8 cellular contexts compared by ENCODE assay signal in the genomic region with DNA sequence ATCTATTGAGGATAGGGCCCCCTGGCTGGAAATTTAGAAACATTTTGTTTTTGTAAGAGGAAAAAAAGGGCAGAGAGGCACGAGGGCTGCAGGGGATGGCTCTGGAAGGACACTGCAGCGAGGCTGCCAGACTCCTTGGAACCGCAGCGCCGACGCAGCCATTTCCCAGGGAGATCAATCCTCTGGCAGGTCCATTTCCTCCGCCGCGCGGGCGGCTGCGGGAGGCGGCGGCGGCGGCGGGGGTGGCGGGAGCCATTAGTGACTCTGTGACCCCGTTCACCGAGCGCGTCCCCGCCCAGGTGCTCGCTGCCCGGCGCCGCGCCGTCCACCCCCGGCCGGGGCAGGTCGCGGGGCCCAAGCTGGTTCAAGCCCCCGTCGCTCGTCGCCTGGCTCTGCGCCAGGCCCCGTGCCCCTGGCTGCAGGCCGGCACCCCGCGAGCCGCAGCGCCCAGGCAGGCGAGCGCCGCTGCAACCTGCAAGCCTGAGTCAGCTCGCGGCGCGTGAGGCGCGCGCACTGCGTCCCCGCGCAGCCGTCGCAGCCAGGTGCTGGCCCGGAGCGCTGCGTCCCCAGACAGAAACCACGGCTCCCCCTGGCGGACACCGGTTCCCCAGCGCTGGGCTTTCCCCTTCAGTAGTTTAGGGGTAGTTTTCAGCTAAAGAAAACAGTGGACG.
DNase-seq lines count a peak whose midpoint lies in the region; ATAC-seq and TF ChIP-seq lines count a peak whose summit lies in the region.

No MANE protein-coding gene starts in this region.

- peaks cover 15% of the 10 kb centered on the region for H3K4me1 ChIP-seq in CD8-positive, alpha-beta T cell (ENCODE audit: insufficient read depth, low read length)

- H3K4me1 Mint-ChIP-seq in CD8-positive, alpha-beta T cell (ENCODE audit: low read depth), result peaks cover 30% of the 10 kb centered on the region
- H3K4me1 Mint-ChIP-seq in activated CD8-positive, alpha-beta memory T cell treated with anti-CD3 and anti-CD28 coated beads, Interleukin-2, amount 10 ng/mL, durations not matched to agents 7 days and 5 days, result peaks cover 33% of the 10 kb centered on the region
- H3K4me1 Mint-ChIP-seq in endothelial cell (ENCODE audit: unreplicated experiment), result peaks cover 11% of the 10 kb centered on the region

- peak; percentile 92 for ATAC-seq in CD8-positive, alpha-beta T cell
- ATAC-seq in GM19397 (IDR thresholded peaks at IDR 0.05; ENCODE audit: unreplicated experiment), result peak; percentile 88
- peak; percentile 80 for ATAC-seq in HG03571 (IDR thresholded peaks at IDR 0.05; ENCODE audit: unreplicated experiment)
- ATAC-seq in activated CD8-positive, alpha-beta memory T cell treated with anti-CD3 and anti-CD28 coated beads, Interleukin-2, amount 10 ng/mL, durations not matched to agents 7 days and 5 days, result peak; percentile 97

- peak; percentile 91 for TF ChIP-seq CTCF in CD8-positive, alpha-beta T cell (IDR thresholded peaks at IDR 0.05)
- TF ChIP-seq CTCF in endothelial cell (IDR thresholded peaks at IDR 0.05; ENCODE audit: unreplicated experiment), result peak; percentile 94

- no peaks in the 10 kb centered on the region for H3K36me3 ChIP-seq in CD8-positive, alpha-beta T cell (ENCODE audit: insufficient read depth, low read length)

- DNase-seq in CD8-positive, alpha-beta T cell, result peak; percentile 90 to 97 (median 93)
- peak; percentile 4 for DNase-seq in NK-92 (lab: John Stamatoyannopoulos, UW; ENCODE audit: unreplicated experiment)
- peak; percentile 95 for DNase-seq in activated CD8-positive, alpha-beta memory T cell treated with anti-CD3 and anti-CD28 coated beads, Interleukin-2, amount 10 ng/mL, durations not matched to agents 7 days and 5 days
- peak; percentile 95 for DNase-seq in endothelial cell (ENCODE audit: low spot score)
- DNase-seq in midbrain (lab: John Stamatoyannopoulos, UW), result peak; percentile 90
- DNase-seq in stimulated activated CD8-positive, alpha-beta memory T cell treated with anti-CD3 and anti-CD28 coated beads, Interleukin-2, amount 100 ng/mL, for 1 hour (ENCODE audit: low read depth in 2 of 2), result peak; percentile 88 to 92

- CTCF ChIA-PET in CD8-positive, alpha-beta T cell (lab: Charles Lee), result interaction anchor here (0.6 to 9.9 kb wide), 69 partner anchors 8 to 634 kb away, joined by 3 to 301 read pairs (median 4); a partner anchor contains a TSS
- CTCF ChIA-PET in activated CD8-positive, alpha-beta memory T cell treated with anti-CD3 and anti-CD28 coated beads, Interleukin-2, amount 10 ng/mL, durations not matched to agents 7 days and 5 days (lab: Charles Lee), result interaction anchor here (0.6 to 9.5 kb wide), 57 partner anchors 7 to 612 kb away, joined by 3 to 224 read pairs (median 5); a partner anchor contains a TSS

- no peaks in the 10 kb centered on the region for H3K9me3 Mint-ChIP-seq in CD8-positive, alpha-beta T cell
- H3K9me3 Mint-ChIP-seq in activated CD8-positive, alpha-beta memory T cell treated with anti-CD3 and anti-CD28 coated beads, Interleukin-2, amount 10 ng/mL, durations not matched to agents 7 days and 5 days (ENCODE audit: low read depth), result no peaks in the 10 kb centered on the region
- no peaks in the 10 kb centered on the region for H3K9me3 Mint-ChIP-seq in endothelial cell (ENCODE audit: unreplicated experiment)

- peak overlapping the region; percentile 61 for H3K4me3 ChIP-seq in CD8-positive, alpha-beta T cell (ENCODE audit: low read depth, low read length)

- intact Hi-C loops in CD8-positive, alpha-beta T cell (cut with DNase I, micrococcal nuclease), result loop anchor here (1.0 to 10.0 kb wide), 6 partner anchors 264 to 1048 kb away; a partner anchor contains a TSS

- H3K27me3 ChIP-seq in CD8-positive, alpha-beta T cell (ENCODE audit: insufficient read depth, low read length), result no peaks in the 10 kb centered on the region

- POLR2A ChIA-PET in CD8-positive, alpha-beta T cell (lab: Charles Lee), result interaction anchor here (0.7 to 4.4 kb wide), 14 partner anchors 18 to 607 kb away, joined by 3 to 36 read pairs (median 5); a partner anchor contains a TSS

- H3K36me3 Mint-ChIP-seq in CD8-positive, alpha-beta T cell, result no peaks in the 10 kb centered on the region
- H3K36me3 Mint-ChIP-seq in activated CD8-positive, alpha-beta memory T cell treated with anti-CD3 and anti-CD28 coated beads, Interleukin-2, amount 10 ng/mL, durations not matched to agents 7 days and 5 days, result no peaks in the 10 kb centered on the region
- H3K36me3 Mint-ChIP-seq in endothelial cell (ENCODE audit: low read depth, unreplicated experiment), result no peaks in the 10 kb centered on the region

- H3K27ac Mint-ChIP-seq in CD8-positive, alpha-beta T cell, result peak overlapping the region; percentile 92
- peak overlapping the region; percentile 24 for H3K27ac Mint-ChIP-seq in activated CD8-positive, alpha-beta memory T cell treated with anti-CD3 and anti-CD28 coated beads, Interleukin-2, amount 10 ng/mL, durations not matched to agents 7 days and 5 days
- no peak overlapping the region for H3K27ac Mint-ChIP-seq in endothelial cell (ENCODE audit: unreplicated experiment)

- no peak overlapping the region for H3K27ac ChIP-seq in CD8-positive, alpha-beta T cell (ENCODE audit: low read depth, low read length)

- peak overlapping the region; percentile 85 for H3K4me3 Mint-ChIP-seq in CD8-positive, alpha-beta T cell
- peak overlapping the region; percentile 71 for H3K4me3 Mint-ChIP-seq in activated CD8-positive, alpha-beta memory T cell treated with anti-CD3 and anti-CD28 coated beads, Interleukin-2, amount 10 ng/mL, durations not matched to agents 7 days and 5 days
- peak overlapping the region; percentile 92 for H3K4me3 Mint-ChIP-seq in endothelial cell (ENCODE audit: unreplicated experiment)

- H3K9me3 ChIP-seq in CD8-positive, alpha-beta T cell (ENCODE audit: low read length), result no peaks in the 10 kb centered on the region

- H3K27me3 Mint-ChIP-seq in CD8-positive, alpha-beta T cell (ENCODE audit: low read depth), result no peaks in the 10 kb centered on the region
- H3K27me3 Mint-ChIP-seq in activated CD8-positive, alpha-beta memory T cell treated with anti-CD3 and anti-CD28 coated beads, Interleukin-2, amount 10 ng/mL, durations not matched to agents 7 days and 5 days, result peaks cover 6% of the 10 kb centered on the region
- H3K27me3 Mint-ChIP-seq in endothelial cell (ENCODE audit: unreplicated experiment), result peaks cover 2% of the 10 kb centered on the region

Comparison
In these comparisons a context has a peak if more than half of its experiments do, and no peak if none do; other contexts are left out.
1. DNase-seq: peak in every context shown above with its lines; median percentile 95 in activated CD8-positive, alpha-beta memory T cell treated with anti-CD3 and anti-CD28 coated beads, Interleukin-2, amount 10 ng/mL, durations not matched to agents 7 days and 5 days; 95 in endothelial cell; 93 in CD8-positive, alpha-beta T cell; 90 in midbrain; 90 in stimulated activated CD8-positive, alpha-beta memory T cell treated with anti-CD3 and anti-CD28 coated beads, Interleukin-2, amount 100 ng/mL, for 1 hour; 4 in NK-92.